16 cellular contexts compared by ENCODE assay signal in the genomic region with DNA sequence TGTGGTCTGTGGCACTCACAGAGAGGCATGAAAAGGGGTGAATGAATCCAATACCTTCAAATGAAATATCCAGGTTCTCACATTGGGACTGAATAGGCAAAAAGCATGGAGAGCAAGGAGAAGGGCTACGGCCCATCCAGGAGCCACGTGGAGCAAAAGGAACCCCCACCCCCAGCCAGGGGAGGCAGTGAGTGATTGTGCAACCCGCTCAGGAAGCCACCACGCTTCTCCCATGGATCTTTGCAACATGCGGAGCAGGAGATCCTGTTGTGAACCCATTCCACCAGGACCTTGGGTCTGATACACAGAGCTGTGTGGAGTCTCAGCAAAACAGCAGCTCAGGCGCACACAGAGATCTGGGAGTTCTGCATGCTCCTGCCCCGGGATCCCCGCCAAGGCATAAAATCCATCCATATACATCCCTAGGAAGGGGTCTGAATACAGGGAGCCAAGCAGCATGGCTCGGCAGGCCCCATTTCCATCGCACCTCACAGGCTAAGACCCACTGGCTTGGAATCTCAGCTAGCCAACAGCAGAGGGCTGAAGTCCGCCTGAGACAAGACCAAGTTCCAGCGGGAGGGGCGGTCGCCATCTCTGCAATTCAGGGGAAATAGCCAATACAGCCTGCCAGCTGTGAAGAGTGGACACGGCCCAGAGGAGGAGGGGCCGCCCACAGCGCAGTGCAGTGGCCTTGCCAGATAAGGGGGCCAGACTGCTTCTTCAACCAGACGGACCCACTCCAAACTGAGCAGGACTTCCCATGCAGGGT.
DNase-seq lines count a peak whose midpoint lies in the region; ATAC-seq and TF ChIP-seq lines count a peak whose summit lies in the region.
"Had no signal": no experiment of that assay in that cellular context is flagged by ENCODE, and none has a peak within 500 bp of the region (broad histone marks: within the 10 kb centered on the region; RNA-seq: fewer than 3 reads in every experiment).

No MANE protein-coding gene starts in this region.

- no peak overlapping the region for H4K91ac ChIP-seq in H9 (ENCODE audit: insufficient read length, low read depth, low read length)

- no peak overlapping the region for H3K4ac ChIP-seq in H9 (ENCODE audit: low read depth, low read length)

- CTCF ChIA-PET in MCF 10A (lab: Yijun Ruan, JAX) = no interaction called here

- H3K9ac ChIP-seq in H9 (ENCODE audit: extremely low read depth, insufficient read length, low read length) = no peak overlapping the region

- H2BK12ac ChIP-seq in H9 (ENCODE audit: insufficient read length, low read depth, low read length) = no peak overlapping the region

- no peak overlapping the region for H3K14ac ChIP-seq in H9 (ENCODE audit: insufficient read depth, low read length)

- no peak overlapping the region for H3T11ph ChIP-seq in H9 (ENCODE audit: low read length)

- WGBS in H9 (ENCODE audit: extremely low coverage, insufficient read length, low lambda C conversion rate) = no CpG with 5 or more reads among the region's 18 CpGs

- H3K9me3 ChIP-seq in H9 (ENCODE audit: control insufficient read depth, low read depth, low read length) = peaks cover 20% of the 10 kb centered on the region
- H3K9me3 ChIP-seq: colonic mucosa, Peyer's patch, thoracic aorta had no signal

- H3K9me3 Mint-ChIP-seq in H9 (peaks cover 54 to 69% of the 10 kb centered on the region in 2 experiments), MCF 10A (ENCODE audit: unreplicated experiment) (peaks cover 23% of the 10 kb centered on the region)
- H3K9me3 Mint-ChIP-seq in activated naive CD8-positive, alpha-beta T cell (ENCODE audit: low read depth) = no peaks in the 10 kb centered on the region
- H3K9me3 Mint-ChIP-seq in naive thymus-derived CD8-positive, alpha-beta T cell = peaks cover 0 to 26% (median 7%) of the 10 kb centered on the region in 9 donors

- intact Hi-C loops in left cardiac atrium (cut with DNase I) = no loop called here
- intact Hi-C loops in posterior cingulate gyrus (cut with DNase I) = no loop called here
- intact Hi-C loops in MCF 10A (cut with micrococcal nuclease) = no loop called here

- H2BK5ac ChIP-seq in H9 (ENCODE audit: insufficient read length, low read length) = no peak overlapping the region

- peak; percentile 44 for DNase-seq in H9
- DNase-seq in left cardiac atrium = peak; percentile 28
- DNase-seq in posterior cingulate gyrus = peak in 8 of 10 donors; percentile 2 to 86 (median 40)
- DNase-seq in naive thymus-derived CD8-positive, alpha-beta T cell = no peak
- DNase-seq in MCF 10A (ENCODE audit: unreplicated experiment) = no peak
- no peak for DNase-seq in SW 1271 (lab: John Stamatoyannopoulos, UW)
- DNase-seq: CD4-positive, CD25-positive, alpha-beta regulatory T cell; colonic mucosa; GF-D8; NCI-H1048; Peyer's patch; small intestine; T-helper 9 cell had no signal

- no peak overlapping the region for H2AK5ac ChIP-seq in H9 (ENCODE audit: insufficient read length, low read length)

- no peak overlapping the region for H4K5ac ChIP-seq in H9 (ENCODE audit: insufficient read length, low read depth, low read length)

- H3K23ac ChIP-seq in H9 (ENCODE audit: insufficient read length, low read depth, low read length) = no peak overlapping the region

- no peak overlapping the region for H2BK20ac ChIP-seq in H9 (ENCODE audit: low read depth, low read length, poor library complexity, severe bottlenecking)

- no peak overlapping the region; a peak in 1 of 7 replicates for H3K27ac Mint-ChIP-seq in H9
- peak overlapping the region; percentile 4 for H3K27ac Mint-ChIP-seq in activated naive CD8-positive, alpha-beta T cell
- H3K27ac Mint-ChIP-seq in naive thymus-derived CD8-positive, alpha-beta T cell = peak overlapping the region in 2 of 10 donors; percentile 17 to 82
- no peak overlapping the region for H3K27ac Mint-ChIP-seq in MCF 10A (ENCODE audit: low read depth, unreplicated experiment)

- H3K27ac ChIP-seq in H9 (ENCODE audit: insufficient read length, low read depth, low read length) = no peak overlapping the region
- H3K27ac ChIP-seq: colonic mucosa, Peyer's patch, thoracic aorta had no signal

- H2AFZ ChIP-seq in H9 (ENCODE audit: low read length) = no peak overlapping the region

- H2BK120ac ChIP-seq in H9 (ENCODE audit: low read depth, low read length, poor library complexity, severe bottlenecking) = no peak overlapping the region

- no peaks in the 10 kb centered on the region for H3K27me3 ChIP-seq in H9 (ENCODE audit: insufficient read depth, low read length)
- H3K27me3 ChIP-seq: colonic mucosa, Peyer's patch had no signal

- no peaks in the 10 kb centered on the region for H3K23me2 ChIP-seq in H9 (ENCODE audit: insufficient read length, low read depth, low read length, poor library complexity, severe bottlenecking)

- no peak overlapping the region for H3K18ac ChIP-seq in H9 (ENCODE audit: insufficient read length, low read depth, low read length)

- H3K27me3 Mint-ChIP-seq in H9 (ENCODE audit: low read depth) (no peaks in the 10 kb centered on the region; the same call in 1 of the 2 replicates), MCF 10A (ENCODE audit: insufficient read depth, unreplicated experiment) (no peaks in the 10 kb centered on the region)
- no peaks in the 10 kb centered on the region for H3K27me3 Mint-ChIP-seq in activated naive CD8-positive, alpha-beta T cell
- H3K27me3 Mint-ChIP-seq in naive thymus-derived CD8-positive, alpha-beta T cell = no peaks in the 10 kb centered on the region
- H3K27me3 Mint-ChIP-seq: CD4-positive, CD25-positive, alpha-beta regulatory T cell had no signal

- H3K4me3 Mint-ChIP-seq in H9 (peak overlapping the region in 1 of 2 experiments; percentile 12; a peak in 1 of 5 replicates), MCF 10A (ENCODE audit: unreplicated experiment) (no peak overlapping the region)
- no peak overlapping the region for H3K4me3 Mint-ChIP-seq in activated naive CD8-positive, alpha-beta T cell
- no peak overlapping the region for H3K4me3 Mint-ChIP-seq in naive thymus-derived CD8-positive, alpha-beta T cell

- TF ChIP-seq CTCF in H9 (conservative IDR thresholded peaks at IDR 0.05) (no peak), MCF 10A (IDR thresholded peaks at IDR 0.05; ENCODE audit: unreplicated experiment) (no peak)

- H3K4me1 ChIP-seq in H9 (ENCODE audit: insufficient read depth, low read length) = no peaks in the 10 kb centered on the region
- H3K4me1 ChIP-seq: colonic mucosa, Peyer's patch had no signal

- H3K79me1 ChIP-seq in H9 (ENCODE audit: insufficient read depth, low read depth, low read length, poor library complexity, severe bottlenecking) = no peaks in the 10 kb centered on the region

- no peaks in the 10 kb centered on the region for H3K79me2 ChIP-seq in H9 (ENCODE audit: insufficient read depth, low read length)

- no peak overlapping the region for H4K8ac ChIP-seq in H9 (replicated peaks; ENCODE audit: insufficient read length, low read depth, low read length)

- H3K36me3 Mint-ChIP-seq in H9 (ENCODE audit: insufficient read depth in 1 of 3, low read depth in 3 of 3) (peaks cover 23 to 46% (median 35%) of the 10 kb centered on the region in 3 experiments), MCF 10A (ENCODE audit: insufficient read depth, unreplicated experiment) (peaks cover 6% of the 10 kb centered on the region)
- H3K36me3 Mint-ChIP-seq in activated naive CD8-positive, alpha-beta T cell = peaks cover 23% of the 10 kb centered on the region
- H3K36me3 Mint-ChIP-seq in naive thymus-derived CD8-positive, alpha-beta T cell = peaks cover 27 to 52% (median 30%) of the 10 kb centered on the region in 3 donors

- H3K4me1 Mint-ChIP-seq in H9 (peaks cover 15 to 28% of the 10 kb centered on the region in 2 experiments), MCF 10A (ENCODE audit: insufficient read depth, unreplicated experiment) (no peaks in the 10 kb centered on the region)
- H3K4me1 Mint-ChIP-seq in activated naive CD8-positive, alpha-beta T cell (ENCODE audit: low read depth) = peaks cover 19% of the 10 kb centered on the region
- peaks cover 16 to 24% (median 19%) of the 10 kb centered on the region in 4 donors for H3K4me1 Mint-ChIP-seq in naive thymus-derived CD8-positive, alpha-beta T cell

- H3K4me2 ChIP-seq in H9 (ENCODE audit: insufficient read depth, insufficient read length, low read length) = no peak overlapping the region

- ATAC-seq in left cardiac atrium = peak; percentile 90 to 93
- no peak for ATAC-seq in naive thymus-derived CD8-positive, alpha-beta T cell
- ATAC-seq in HG03095 (IDR thresholded peaks at IDR 0.05; ENCODE audit: unreplicated experiment) = no peak

- no TSS peak for BruUV-seq in MCF 10A (replicated peaks; lab: Mats Ljungman, UMichigan)

- POLR2A ChIA-PET in naive thymus-derived CD8-positive, alpha-beta T cell (lab: Charles Lee) = no interaction called here
- POLR2A ChIA-PET in MCF 10A (lab: Yijun Ruan, JAX) = interaction anchor here (0.7 kb wide), 1 partner anchor 10 kb away, joined by 3 read pairs; no protein-coding TSS in a partner anchor

- H4K20me1 ChIP-seq in H9 (ENCODE audit: control insufficient read depth, insufficient read depth, insufficient read length) = no peaks in the 10 kb centered on the region

- H2BK15ac ChIP-seq in H9 (ENCODE audit: low read depth, low read length) = no peak overlapping the region

- H3K56ac ChIP-seq in H9 (ENCODE audit: insufficient read length, low read depth, low read length) = no peak overlapping the region

Comparison
In these comparisons a context has a peak if more than half of its experiments do, and no peak if none do; other contexts are left out.
1. DNase-seq: peak in H9 (single experiment), left cardiac atrium (single experiment) and posterior cingulate gyrus (8 of 10); none in naive thymus-derived CD8-positive, alpha-beta T cell (0 of 10), MCF 10A (single experiment) and SW 1271 (0 of 2).
2. ATAC-seq: peak in left cardiac atrium (2 of 2); none in naive thymus-derived CD8-positive, alpha-beta T cell (0 of 2) and HG03095 (single experiment).